Comparison of ENCODE assay signal across 16 cellular contexts in the genomic region with DNA sequence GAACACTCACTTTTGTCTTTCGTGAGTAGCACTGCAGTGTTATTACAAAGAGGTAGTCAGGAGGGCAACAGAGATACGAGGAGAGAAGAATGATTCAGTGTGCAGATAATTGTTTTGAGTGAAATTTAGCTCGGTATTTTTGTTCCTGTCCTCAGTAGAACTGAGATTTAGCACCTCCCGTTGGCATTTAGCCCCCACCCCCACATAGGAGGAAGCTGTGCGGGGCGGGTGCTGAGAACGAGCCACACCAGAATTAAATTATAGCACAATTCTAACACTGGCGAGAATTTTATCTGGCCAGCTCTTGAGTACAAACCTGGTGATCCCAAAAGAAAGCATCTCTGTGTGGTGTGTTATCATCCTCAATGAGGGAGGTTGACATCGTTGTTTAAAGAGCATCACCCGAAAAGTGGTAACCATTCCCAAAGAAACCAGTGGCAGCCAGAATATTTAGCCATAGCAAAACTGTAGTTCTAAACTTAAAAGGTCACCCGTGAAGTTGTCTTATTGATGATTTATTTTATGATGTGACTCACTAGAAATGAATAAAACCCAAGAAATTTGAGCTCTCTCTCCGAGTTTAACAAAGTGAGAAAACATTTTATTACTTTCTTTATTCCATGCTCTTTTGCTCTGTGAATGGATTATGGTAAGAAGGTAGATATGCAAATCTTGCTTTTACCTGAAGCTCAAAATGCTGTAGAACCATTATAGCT.
"Had no signal": no experiment of that assay in that cellular context is flagged by ENCODE, and none has a peak within 500 bp of the region (broad histone marks: within the 10 kb centered on the region; RNA-seq: fewer than 3 reads in every experiment).

No MANE protein-coding gene starts in this region.

- H3K27ac ChIP-seq: epithelial cell of prostate, hepatocyte, neural progenitor cell, parathyroid adenoma, spleen, transverse colon, VCaP had no signal

- H3K9me3 ChIP-seq: spleen, transverse colon had no signal

- H3K36me3 Mint-ChIP-seq: neural progenitor cell; stimulated activated memory B cell treated with anti-CD40 and anti-IgM and Interleukin-4, amounts not matched to agents 10 μg/mL and 1 μg/mL and 100 μg/mL, for 72 hours had no signal

- H3K27me3 ChIP-seq: hepatocyte, neural progenitor cell, spleen, transverse colon had no signal

- H3K27me3 Mint-ChIP-seq: activated CD4-positive, alpha-beta memory T cell treated with anti-CD3 and anti-CD28 coated beads, Interleukin-2, amount 10 ng/mL, durations not matched to agents 7 days and 5 days; activated CD4-positive, alpha-beta T cell treated with anti-CD3 and anti-CD28 coated beads for 36 hours; central memory CD8-positive, alpha-beta T cell; stimulated activated memory B cell treated with anti-CD40 and anti-IgM and Interleukin-4, amounts not matched to agents 10 μg/mL and 1 μg/mL and 100 μg/mL, for 72 hours had no signal

- H3K9me3 Mint-ChIP-seq: neural progenitor cell; stimulated activated memory B cell treated with anti-CD40 and anti-IgM and Interleukin-4, amounts not matched to agents 10 μg/mL and 1 μg/mL and 100 μg/mL, for 72 hours had no signal

- ATAC-seq: activated CD4-positive, alpha-beta T cell treated with anti-CD3 and anti-CD28 coated beads for 36 hours; activated T-cell treated with anti-CD3 and anti-CD28 coated beads, Interleukin-2, amount 50 U/mL, for 72 hours; stimulated activated memory B cell treated with anti-CD40 and anti-IgM and Interleukin-4, amounts not matched to agents 10 μg/mL and 1 μg/mL and 100 μg/mL, for 72 hours had no signal

- H3K4me1 ChIP-seq: parathyroid adenoma, spleen, transverse colon had no signal

- H3K4me3 Mint-ChIP-seq: activated CD4-positive, alpha-beta memory T cell treated with anti-CD3 and anti-CD28 coated beads, Interleukin-2, amount 10 ng/mL, durations not matched to agents 7 days and 5 days; activated CD4-positive, alpha-beta T cell treated with anti-CD3 and anti-CD28 coated beads for 36 hours; activated T-cell treated with anti-CD3 and anti-CD28 coated beads, Interleukin-2, amount 50 U/mL, for 72 hours; central memory CD8-positive, alpha-beta T cell; neural progenitor cell; stimulated activated memory B cell treated with anti-CD40 and anti-IgM and Interleukin-4, amounts not matched to agents 10 μg/mL and 1 μg/mL and 100 μg/mL, for 72 hours had no signal

- H3K36me3 ChIP-seq: neural progenitor cell, spleen, transverse colon had no signal

- H3K4me1 Mint-ChIP-seq: activated CD4-positive, alpha-beta memory T cell treated with anti-CD3 and anti-CD28 coated beads, Interleukin-2, amount 10 ng/mL, durations not matched to agents 7 days and 5 days; activated CD4-positive, alpha-beta T cell treated with anti-CD3 and anti-CD28 coated beads for 36 hours; central memory CD8-positive, alpha-beta T cell; stimulated activated memory B cell treated with anti-CD40 and anti-IgM and Interleukin-4, amounts not matched to agents 10 μg/mL and 1 μg/mL and 100 μg/mL, for 72 hours had no signal

- DNase-seq: activated CD4-positive, alpha-beta memory T cell treated with anti-CD3 and anti-CD28 coated beads, Interleukin-2, amount 10 ng/mL, durations not matched to agents 7 days and 5 days; activated CD4-positive, alpha-beta T cell treated with anti-CD3 and anti-CD28 coated beads for 36 hours; activated T-cell treated with anti-CD3 and anti-CD28 coated beads, Interleukin-2, amount 50 U/mL, for 72 hours; cortex of kidney; effector CD8-positive, alpha-beta T cell; spleen; stimulated activated CD4-positive, alpha-beta T cell treated with anti-CD3 and anti-CD28 coated beads, Interleukin-1b, Interleukin-23, amount 100 ng/mL, for 48 hours; T-helper 1 cell; transverse colon had no signal

- H3K27ac Mint-ChIP-seq: activated CD4-positive, alpha-beta memory T cell treated with anti-CD3 and anti-CD28 coated beads, Interleukin-2, amount 10 ng/mL, durations not matched to agents 7 days and 5 days; activated CD4-positive, alpha-beta T cell treated with anti-CD3 and anti-CD28 coated beads for 36 hours; activated T-cell treated with anti-CD3 and anti-CD28 coated beads, Interleukin-2, amount 50 U/mL, for 72 hours; neural progenitor cell; stimulated activated memory B cell treated with anti-CD40 and anti-IgM and Interleukin-4, amounts not matched to agents 10 μg/mL and 1 μg/mL and 100 μg/mL, for 72 hours had no signal

- H3K4me3 ChIP-seq: hepatocyte, neural progenitor cell, spleen, transverse colon had no signal
